In genomic region chr14:51094282-51094821, GRCh38 we compare ENCODE assay signal across 8 cellular contexts. TPM values are rescaled to one million over a fixed set of nuclear protein-coding genes. Genes with fewer than 3 reads are reported as not detected.
DNase-seq lines count a peak whose midpoint lies in the region; ATAC-seq and TF ChIP-seq lines count a peak whose summit lies in the region.

No MANE protein-coding gene starts in this region.

- H3K36me3 ChIP-seq in OCI-LY7 (ENCODE audit: insufficient read depth, low read length) (no peaks in the 10 kb centered on the region), mammary epithelial cell (ENCODE audit: insufficient read depth, low read length) (no peaks in the 10 kb centered on the region), liver (ENCODE audit: control insufficient read depth in 4 of 4, insufficient read depth in 3 of 4, low read depth in 1 of 4, low read length in 3 of 4) (no peaks in the 10 kb centered on the region)

- no peak for TF ChIP-seq CTCF in OCI-LY7 (conservative IDR thresholded peaks at IDR 0.05; ENCODE audit: low read length)
- no peak for TF ChIP-seq CTCF in mammary epithelial cell (conservative IDR thresholded peaks at IDR 0.05 in 1 of 2, IDR thresholded peaks at IDR 0.05 in 1 of 2; ENCODE audit: extremely low read depth in 1 of 2, insufficient read depth in 1 of 2, low read depth in 1 of 2, low read length in 2 of 2)
- no peak for TF ChIP-seq CTCF in liver (IDR thresholded peaks at IDR 0.05; ENCODE audit: low read depth, low read length, missing input control)

- TF ChIP-seq RAD21 in liver (IDR thresholded peaks at IDR 0.05), result no peak

- H3K9me2 ChIP-seq in OCI-LY7 (ENCODE audit: insufficient read depth, low read length), result no peaks in the 10 kb centered on the region

- H3K4me2 ChIP-seq in OCI-LY7 (ENCODE audit: low read length) (peak overlapping the region; percentile 74), mammary epithelial cell (ENCODE audit: insufficient read depth, low read depth, low read length) (peak overlapping the region; percentile 90)

- H4K20me1 ChIP-seq in OCI-LY7 (ENCODE audit: insufficient read depth, low read length), result no peaks in the 10 kb centered on the region
- no peaks in the 10 kb centered on the region for H4K20me1 ChIP-seq in mammary epithelial cell (ENCODE audit: insufficient read depth, low read length)

- no peak for ATAC-seq in HG03342 (IDR thresholded peaks at IDR 0.05; ENCODE audit: unreplicated experiment)

- H3K9me3 ChIP-seq in OCI-LY7 (ENCODE audit: low read length) (no peaks in the 10 kb centered on the region), mammary epithelial cell (replicated peaks; ENCODE audit: insufficient read depth, low read length) (no peaks in the 10 kb centered on the region), liver (ENCODE audit: control insufficient read depth in 4 of 4, low read length in 3 of 4) (peaks cover 0 to 3% (median 0%) of the 10 kb centered on the region in 4 donors)

- BruUV-seq in OCI-LY7 (replicated peaks; lab: Mats Ljungman, UMichigan) (no TSS peak), mammary epithelial cell (replicated peaks; lab: Mats Ljungman, UMichigan) (no TSS peak)

- peaks cover 26% of the 10 kb centered on the region for H3K27me3 Mint-ChIP-seq in stimulated activated naive CD8-positive, alpha-beta T cell treated with anti-CD3 and anti-CD28 coated beads, Interleukin-15, Interleukin-2, amounts not matched to agents 100 ng/mL and 50 ng/mL, for 24 hours

- H3K4me3 Mint-ChIP-seq in stimulated activated naive CD8-positive, alpha-beta T cell treated with anti-CD3 and anti-CD28 coated beads, Interleukin-15, Interleukin-2, amounts not matched to agents 100 ng/mL and 50 ng/mL, for 24 hours, result peak overlapping the region; percentile 87

- WGBS in mammary epithelial cell (ENCODE audit: low coverage, missing lambda C conversion rate), result under 1% methylated on average over 14 of the region's 46 CpGs
- WGBS in liver, result 4% methylated on average over 46 of the region's 46 CpGs

- H3K4me3 ChIP-seq in OCI-LY7 (ENCODE audit: low read depth, low read length, poor library complexity, severe bottlenecking), result peak overlapping the region; percentile 70
- peak overlapping the region; percentile 46 to 69 (median 58) for H3K4me3 ChIP-seq in mammary epithelial cell (replicated peaks in 1 of 3; ENCODE audit: insufficient read depth in 1 of 3, low read depth in 2 of 3, low read length in 3 of 3)
- H3K4me3 ChIP-seq in liver (ENCODE audit: low read depth in 1 of 3, low read length in 3 of 3), result peak overlapping the region in 2 of 3 donors; percentile 44 to 64

- H3K4me1 ChIP-seq in OCI-LY7 (ENCODE audit: insufficient read depth, low read length, poor library complexity, severe bottlenecking) (peaks cover 13% of the 10 kb centered on the region), mammary epithelial cell (ENCODE audit: insufficient read depth, low read length) (peaks cover 21% of the 10 kb centered on the region), liver (ENCODE audit: control insufficient read depth in 4 of 4, insufficient read depth in 4 of 4, low read length in 3 of 4) (peaks cover 16 to 25% (median 20%) of the 10 kb centered on the region in 4 donors)

- H3K9ac ChIP-seq in mammary epithelial cell (ENCODE audit: insufficient read depth, low read length) (no peak overlapping the region), liver (ENCODE audit: low read depth in 1 of 2, low read length in 2 of 2) (no peak overlapping the region)

- intact Hi-C loops in OCI-LY7 (cut with micrococcal nuclease; ENCODE audit: unreplicated experiment) (loop anchor here (10.0 kb wide), 1 partner anchor 140 kb away; no protein-coding TSS in a partner anchor), mammary epithelial cell (cut with micrococcal nuclease) (loop anchor here (2.0 to 5.0 kb wide), 2 partner anchors 128 to 140 kb away; no protein-coding TSS in a partner anchor)

- H3K27me3 ChIP-seq in mammary epithelial cell (ENCODE audit: insufficient read depth, low read length), result peaks cover 13% of the 10 kb centered on the region
- H3K27me3 ChIP-seq in liver (ENCODE audit: control insufficient read depth in 4 of 4, insufficient read depth in 4 of 4, low read length in 3 of 4), result peaks cover 0 to 13% (median 7%) of the 10 kb centered on the region in 4 donors

- H3K79me2 ChIP-seq in OCI-LY7 (ENCODE audit: insufficient read depth, low read depth, low read length) (no peaks in the 10 kb centered on the region), mammary epithelial cell (ENCODE audit: insufficient read depth, low read length) (no peaks in the 10 kb centered on the region)

- peaks cover 26% of the 10 kb centered on the region for H3K4me1 Mint-ChIP-seq in stimulated activated naive CD8-positive, alpha-beta T cell treated with anti-CD3 and anti-CD28 coated beads, Interleukin-15, Interleukin-2, amounts not matched to agents 100 ng/mL and 50 ng/mL, for 24 hours (ENCODE audit: low read depth)

- peak overlapping the region; percentile 82 for H3K27ac Mint-ChIP-seq in stimulated activated naive CD8-positive, alpha-beta T cell treated with anti-CD3 and anti-CD28 coated beads, Interleukin-15, Interleukin-2, amounts not matched to agents 100 ng/mL and 50 ng/mL, for 24 hours

- dilution Hi-C loops in mammary epithelial cell (cut with HindIII; ENCODE audit: low sequenced_read_pairs), result no loop called here

- in situ Hi-C loops in mammary epithelial cell (cut with MboI; ENCODE audit: low sequenced_read_pairs in 2 of 2), result no loop called here

- peak; percentile 68 for DNase-seq in DMS 273 (lab: John Stamatoyannopoulos, UW; ENCODE audit: unreplicated experiment)
- no peak for DNase-seq in DMS 273 treated with DMSO at 0.1 percent for 48 hours (lab: John Stamatoyannopoulos, UW)
- DNase-seq in OCI-LY7 (ENCODE audit: low spot score), result no peak
- no peak for DNase-seq in mammary epithelial cell
- DNase-seq in NCI-H774 (lab: John Stamatoyannopoulos, UW), result no peak

- POLR2A ChIA-PET in OCI-LY7 (lab: Charles Lee), result interaction anchor here (0.8 to 1.9 kb wide), 5 partner anchors 10 to 1084 kb away, joined by 3 to 16 read pairs (median 4); no protein-coding TSS in a partner anchor

- H3K9me3 Mint-ChIP-seq in stimulated activated naive CD8-positive, alpha-beta T cell treated with anti-CD3 and anti-CD28 coated beads, Interleukin-15, Interleukin-2, amounts not matched to agents 100 ng/mL and 50 ng/mL, for 24 hours, result no peaks in the 10 kb centered on the region

- no peaks in the 10 kb centered on the region for H3K36me3 Mint-ChIP-seq in stimulated activated naive CD8-positive, alpha-beta T cell treated with anti-CD3 and anti-CD28 coated beads, Interleukin-15, Interleukin-2, amounts not matched to agents 100 ng/mL and 50 ng/mL, for 24 hours (ENCODE audit: low read depth)

- no peak overlapping the region for H3K27ac ChIP-seq in OCI-LY7 (ENCODE audit: low read depth, low read length, poor library complexity, severe bottlenecking)
- no peak overlapping the region for H3K27ac ChIP-seq in mammary epithelial cell (ENCODE audit: insufficient read depth, low read depth, low read length)
- H3K27ac ChIP-seq in liver (ENCODE audit: low read depth in 1 of 2, low read length in 2 of 2), result no peak overlapping the region

- H2AFZ ChIP-seq in OCI-LY7 (ENCODE audit: low read length), result peak overlapping the region; percentile 72; the same call in 1 of the 2 replicates
- peak overlapping the region; percentile 93 for H2AFZ ChIP-seq in mammary epithelial cell (ENCODE audit: low read depth, low read length)

- CTCF ChIA-PET in OCI-LY7 (lab: Charles Lee; ENCODE audit: unreplicated experiment) (no interaction called here), mammary epithelial cell (lab: Charles Lee; ENCODE audit: low non-redundant PET) (interaction anchor here (0.5 to 0.7 kb wide), 2 partner anchors 157 to 215 kb away, joined by 3 read pairs; no protein-coding TSS in a partner anchor)

TF ChIP-seq in liver, 16 proteins besides CTCF, POLR2A, EP300 and RAD21 (continues in another document):
- TF ChIP-seq EGR1 (IDR thresholded peaks at IDR 0.05; ENCODE audit: low read depth in 2 of 2) (no peak), HNF4G (IDR thresholded peaks at IDR 0.05) (no peak), TAF1 (conservative IDR thresholded peaks at IDR 0.05) (no peak), MAX (IDR thresholded peaks at IDR 0.05) (no peak), HNF4A (conservative IDR thresholded peaks at IDR 0.05) (no peak), ZBTB33 (IDR thresholded peaks at IDR 0.05) (no peak), FOXA2 (IDR thresholded peaks at IDR 0.05) (no peak), GABPA (IDR thresholded peaks at IDR 0.05 in 1 of 2, conservative IDR thresholded peaks at IDR 0.05 in 1 of 2) (no peak)

RNA-seq across cellular contexts. Expression of gene TRIM9, which starts 0.6 kb away (rescaled TPM):
- 0.39 and 1.4 TPM in 2 replicates for total RNA-seq in OCI-LY7 (2014; rRNA removed; shearing (Covaris generic))
- total RNA-seq in OCI-LY7 (2022) (4.7 and 7.9 TPM in 2 replicates), mammary epithelial cell (under 1 TPM; 0.14 to 0.67 TPM), liver (1 to 10 TPM in 1 of 2 donors, under 1 TPM in 1; 0.14 to 1.6 TPM)
- polyA plus RNA-seq in mammary epithelial cell (0.10 TPM), liver (under 1 TPM; 0.09 to 0.22 TPM)
- not detected for polyA minus RNA-seq in mammary epithelial cell
